19 cellular contexts compared by ENCODE assay signal in the genomic region with DNA sequence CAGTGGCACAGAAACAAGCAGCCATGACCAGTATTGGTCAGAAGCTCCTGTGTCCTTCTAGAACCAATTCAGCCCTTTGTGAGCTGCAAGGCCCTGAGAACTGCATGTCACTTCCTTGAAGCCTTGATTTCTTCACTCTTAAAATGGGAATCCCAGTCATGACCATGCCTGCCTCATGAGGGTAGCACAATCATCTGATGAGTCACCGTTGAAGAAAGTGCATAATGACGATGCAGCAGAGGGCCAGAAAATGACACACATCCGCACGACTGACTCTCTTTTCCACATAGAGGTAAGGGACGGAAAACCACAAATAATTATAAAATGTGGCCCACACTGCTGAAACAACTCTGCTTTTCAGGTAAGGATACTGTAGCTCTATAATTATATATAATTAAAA.
DNase-seq lines count a peak whose midpoint lies in the region; ATAC-seq and TF ChIP-seq lines count a peak whose summit lies in the region.
"Had no signal": no experiment of that assay in that cellular context is flagged by ENCODE, and none has a peak within 500 bp of the region (broad histone marks: within the 10 kb centered on the region; RNA-seq: fewer than 3 reads in every experiment).

No MANE protein-coding gene starts in this region.

- H3K27ac Mint-ChIP-seq in progenitor cell of endocrine pancreas = no peak overlapping the region
- H3K27ac Mint-ChIP-seq: CD4-positive, alpha-beta memory T cell had no signal

- no peaks in the 10 kb centered on the region for H3K36me3 Mint-ChIP-seq in progenitor cell of endocrine pancreas (ENCODE audit: insufficient read depth)
- H3K36me3 Mint-ChIP-seq: CD4-positive, alpha-beta memory T cell had no signal

- no peak for TF ChIP-seq CTCF in progenitor cell of endocrine pancreas (IDR thresholded peaks at IDR 0.05; ENCODE audit: unreplicated experiment)

- no peaks in the 10 kb centered on the region for H3K9me3 Mint-ChIP-seq in progenitor cell of endocrine pancreas (ENCODE audit: low read depth)
- H3K9me3 Mint-ChIP-seq: CD4-positive, alpha-beta memory T cell had no signal

- DNase-seq in activated CD4-positive, alpha-beta T cell treated with anti-CD3 and anti-CD28 coated beads for 48 hours = peak; percentile 32
- DNase-seq in activated CD4-positive, alpha-beta T cell treated with anti-CD3 and anti-CD28 coated beads, Interleukin-2, amount 50 U/mL, for 1 hour = no peak
- DNase-seq in GM03348 (ENCODE audit: low spot score) = peak; percentile 14
- DNase-seq in SW480 (ENCODE audit: low spot score) = peak; percentile 25
- DNase-seq in islet precursor cell = peak; percentile 71
- DNase-seq in GDM1 (lab: John Stamatoyannopoulos, UW) = no peak
- no peak for DNase-seq in progenitor cell of endocrine pancreas (ENCODE audit: low spot score, unreplicated experiment)
- DNase-seq: CD4-positive, alpha-beta memory T cell; cortex of kidney; EL; erythroblast; glutamatergic neuron; IMR-90; mesenchymal stem cell; MV-4-11; NCI-H2107; stimulated activated CD8-positive, alpha-beta memory T cell treated with anti-CD3 and anti-CD28 coated beads, Interleukin-4, amount 100 ng/mL, for 48 hours had no signal

- no peak for ATAC-seq in GM18868 (IDR thresholded peaks at IDR 0.05; ENCODE audit: unreplicated experiment)
- ATAC-seq: HCT116 had no signal

- H3K27me3 Mint-ChIP-seq in progenitor cell of endocrine pancreas = peaks cover 4% of the 10 kb centered on the region
- H3K27me3 Mint-ChIP-seq: CD4-positive, alpha-beta memory T cell had no signal

- H3K4me1 Mint-ChIP-seq in progenitor cell of endocrine pancreas (ENCODE audit: low read depth) = no peaks in the 10 kb centered on the region

- H3K4me3 Mint-ChIP-seq in progenitor cell of endocrine pancreas (ENCODE audit: low read depth) = no peak overlapping the region
- H3K4me3 Mint-ChIP-seq: CD4-positive, alpha-beta memory T cell had no signal

Comparison
In these comparisons a context has a peak if more than half of its experiments do, and no peak if none do; other contexts are left out.
1. DNase-seq: peak in activated CD4-positive, alpha-beta T cell treated with anti-CD3 and anti-CD28 coated beads for 48 hours (single experiment), GM03348 (single experiment), SW480 (single experiment) and islet precursor cell (single experiment); none in activated CD4-positive, alpha-beta T cell treated with anti-CD3 and anti-CD28 coated beads, Interleukin-2, amount 50 U/mL, for 1 hour (single experiment), GDM1 (single experiment) and progenitor cell of endocrine pancreas (single experiment).